Comparison of ENCODE assay signal across 19 cellular contexts in the genomic region with DNA sequence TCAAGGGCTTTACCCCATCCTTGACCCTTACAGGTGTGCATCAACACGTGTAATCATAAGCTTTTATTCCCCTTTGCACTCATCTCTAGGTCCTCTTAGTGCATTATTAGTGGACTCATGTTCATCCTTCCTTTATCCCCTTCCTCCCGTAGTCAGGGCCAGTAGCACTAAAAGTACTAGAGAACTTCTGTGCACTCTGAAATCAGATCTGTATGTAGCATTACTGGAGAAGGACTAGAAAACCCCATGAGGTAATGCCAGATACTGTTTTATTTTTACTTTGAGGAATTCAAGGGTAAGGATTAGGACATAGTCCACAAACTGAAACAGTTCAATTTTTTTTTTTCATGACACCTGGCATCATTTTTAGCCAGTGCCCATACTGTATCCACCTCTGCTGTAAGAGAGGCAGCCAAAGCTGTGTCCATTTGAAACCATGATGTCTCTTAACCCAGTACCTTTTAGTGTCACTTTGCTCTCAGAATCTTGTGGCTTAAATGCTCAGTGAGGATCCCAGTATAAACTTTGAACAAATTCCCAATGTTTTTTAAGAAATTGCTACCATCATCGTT.
"Had no signal": no experiment of that assay in that cellular context is flagged by ENCODE, and none has a peak within 500 bp of the region (broad histone marks: within the 10 kb centered on the region; RNA-seq: fewer than 3 reads in every experiment).

No MANE protein-coding gene starts in this region.

- H3K27ac Mint-ChIP-seq: activated B cell treated with CpG ODN at 0.5 μM for 24 hours; activated CD8-positive, alpha-beta T cell treated with anti-CD3 and anti-CD28 coated beads for 36 hours; activated T-cell treated with anti-CD3 and anti-CD28 coated beads, Interleukin-2, amount 50 U/mL, for 72 hours; stimulated activated naive CD8-positive, alpha-beta T cell treated with anti-CD3 and anti-CD28 coated beads, Interleukin-15, Interleukin-2, amounts not matched to agents 100 ng/mL and 50 ng/mL, for 24 hours; T-helper 17 cell had no signal

- H3K4me3 Mint-ChIP-seq: activated B cell treated with CpG ODN at 0.5 μM for 24 hours; activated CD8-positive, alpha-beta T cell treated with anti-CD3 and anti-CD28 coated beads for 36 hours; activated T-cell treated with anti-CD3 and anti-CD28 coated beads, Interleukin-2, amount 50 U/mL, for 72 hours; neural crest cell; stimulated activated naive CD8-positive, alpha-beta T cell treated with anti-CD3 and anti-CD28 coated beads, Interleukin-15, Interleukin-2, amounts not matched to agents 100 ng/mL and 50 ng/mL, for 24 hours; T-helper 17 cell had no signal

- H3K4me1 ChIP-seq: ascending aorta, suprapubic skin, upper lobe of right lung had no signal

- FAIRE-seq: colon had no signal

- H3K4me3 ChIP-seq: ascending aorta, esophagus muscularis mucosa, lower lobe of right lung, ovary, sigmoid colon, spleen, suprapubic skin, upper lobe of right lung had no signal

- H3K9me3 Mint-ChIP-seq: activated B cell treated with CpG ODN at 0.5 μM for 24 hours had no signal

- H3K27ac ChIP-seq: esophagus muscularis mucosa, lower lobe of right lung, ovary, sigmoid colon, suprapubic skin, upper lobe of right lung had no signal

- ATAC-seq: activated CD8-positive, alpha-beta T cell treated with anti-CD3 and anti-CD28 coated beads for 36 hours; activated T-cell treated with anti-CD3 and anti-CD28 coated beads, Interleukin-2, amount 50 U/mL, for 72 hours; T-helper 17 cell had no signal

- H3K9me3 ChIP-seq: ascending aorta, esophagus muscularis mucosa, lower lobe of right lung, ovary, sigmoid colon, spleen, suprapubic skin, upper lobe of right lung had no signal

- H3K27me3 Mint-ChIP-seq: activated CD8-positive, alpha-beta T cell treated with anti-CD3 and anti-CD28 coated beads for 36 hours; stimulated activated naive CD8-positive, alpha-beta T cell treated with anti-CD3 and anti-CD28 coated beads, Interleukin-15, Interleukin-2, amounts not matched to agents 100 ng/mL and 50 ng/mL, for 24 hours; T-helper 17 cell had no signal

- H3K36me3 ChIP-seq: ovary had no signal

- DNase-seq: activated B cell treated with CpG ODN at 0.5 μM for 24 hours; activated CD4-positive, alpha-beta T cell treated with anti-CD3 and anti-CD28 coated beads for 48 hours; activated CD8-positive, alpha-beta T cell treated with anti-CD3 and anti-CD28 coated beads for 36 hours; activated T-cell treated with anti-CD3 and anti-CD28 coated beads, Interleukin-2, amount 50 U/mL, for 72 hours; hippocampal formation; kidney glomerular epithelial cell; lower lobe of right lung; midbrain; ovary; sigmoid colon; spleen; T-helper 17 cell; upper lobe of right lung had no signal

- H3K27me3 ChIP-seq: ascending aorta, esophagus muscularis mucosa, ovary, sigmoid colon, spleen, suprapubic skin, upper lobe of right lung had no signal
